12 cellular contexts compared by ENCODE assay signal in genomic region chr2:70095833-70096670, GRCh38. TPM values are rescaled to one million over a fixed set of nuclear protein-coding genes. Genes with fewer than 3 reads are reported as not detected.
DNase-seq lines count a peak whose midpoint lies in the region; ATAC-seq and TF ChIP-seq lines count a peak whose summit lies in the region.
"Had no signal": no experiment of that assay in that cellular context is flagged by ENCODE, and none has a peak within 500 bp of the region (broad histone marks: within the 10 kb centered on the region; RNA-seq: fewer than 3 reads in every experiment).

No MANE protein-coding gene starts in this region.

- peaks cover 4% of the 10 kb centered on the region for H3F3A ChIP-seq in SK-N-SH (replicated peaks; ENCODE audit: insufficient read depth)

- DNase-seq in SK-N-SH = no peak
- DNase-seq in activated naive CD4-positive, alpha-beta T cell treated with anti-CD3 and anti-CD28 coated beads, Interleukin-2, amount 50 U/mL, for 72 hours (ENCODE audit: low spot score in 2 of 2) = no peak
- DNase-seq in RKO (ENCODE audit: low spot score) = no peak
- DNase-seq in NCI-H2171 (lab: John Stamatoyannopoulos, UW) = no peak
- DNase-seq: cortex of kidney; kidney; NCI-H1417; stimulated activated CD4-positive, alpha-beta T cell treated with anti-CD3 and anti-CD28 coated beads, Interleukin-2, amount 100 ng/mL, for 48 hours had no signal

- H3K4me1 ChIP-seq in SK-N-SH (ENCODE audit: control insufficient read depth in 1 of 2, insufficient read depth in 2 of 2, low read depth in 1 of 2, low read length in 1 of 2) (no peaks in the 10 kb centered on the region), stomach smooth muscle (ENCODE audit: control insufficient read depth, insufficient read depth, low read length) (peaks cover 15% of the 10 kb centered on the region)

- H3K9me3 ChIP-seq in SK-N-SH = no peaks in the 10 kb centered on the region
- no peaks in the 10 kb centered on the region for H3K9me3 ChIP-seq in stomach smooth muscle (ENCODE audit: control insufficient read depth in 2 of 2, low read length in 2 of 2)

- no peaks in the 10 kb centered on the region for H3K9me3 Mint-ChIP-seq in activated naive CD4-positive, alpha-beta T cell treated with anti-CD3 and anti-CD28 coated beads, Interleukin-2, amount 50 U/mL, for 72 hours

- H3K27ac ChIP-seq in SK-N-SH (ENCODE audit: low read depth in 2 of 2, low read length in 1 of 2) (no peak overlapping the region), layer of hippocampus (ENCODE audit: low read depth, low read length) (peak overlapping the region; percentile 88), stomach smooth muscle (ENCODE audit: low read length) (peak overlapping the region; percentile 82)

- WGBS in SK-N-SH (ENCODE audit: low lambda C conversion rate) = 94% methylated on average over 14 of the region's 14 CpGs

- H3K27ac Mint-ChIP-seq in activated naive CD4-positive, alpha-beta T cell treated with anti-CD3 and anti-CD28 coated beads, Interleukin-2, amount 50 U/mL, for 72 hours = peak overlapping the region; percentile 92 to 94

- peaks cover 6% of the 10 kb centered on the region; the same call in 1 of the 2 replicates for H3K79me2 ChIP-seq in SK-N-SH (ENCODE audit: insufficient read depth)

- H3K4me2 ChIP-seq in SK-N-SH = no peak overlapping the region

- CTCF ChIA-PET in SK-N-SH (lab: Yijun Ruan, JAX) = no interaction called here

- H3K36me3 Mint-ChIP-seq in activated naive CD4-positive, alpha-beta T cell treated with anti-CD3 and anti-CD28 coated beads, Interleukin-2, amount 50 U/mL, for 72 hours = no peaks in the 10 kb centered on the region

- no peaks in the 10 kb centered on the region for H4K20me1 ChIP-seq in SK-N-SH (ENCODE audit: insufficient read depth)

- H3K4me3 ChIP-seq in SK-N-SH (ENCODE audit: low read depth in 2 of 2, low read length in 1 of 2) = no peak overlapping the region
- H3K4me3 ChIP-seq in stomach smooth muscle (ENCODE audit: low read length in 2 of 2) = no peak overlapping the region

- no peak for TF ChIP-seq CTCF in SK-N-SH (IDR thresholded peaks at IDR 0.05)

- POLR2A ChIA-PET in SK-N-SH (lab: Yijun Ruan, JAX) = no interaction called here

- 0 out of 2 replicates have a peak overlapping the region, but pooled peaks have one; percentile 51 for H2AFZ ChIP-seq in SK-N-SH (ENCODE audit: low read depth)

- no peak for TF ChIP-seq EP300 in SK-N-SH (IDR thresholded peaks at IDR 0.05; ENCODE audit: borderline replicate concordance in 1 of 2, low read depth in 1 of 2, low read length in 1 of 2)

- H3K27me3 ChIP-seq in SK-N-SH (ENCODE audit: insufficient read depth) = no peaks in the 10 kb centered on the region
- H3K27me3 ChIP-seq in layer of hippocampus (ENCODE audit: control insufficient read depth, insufficient read depth, low read length) = no peaks in the 10 kb centered on the region
- H3K27me3 ChIP-seq in stomach smooth muscle (ENCODE audit: control insufficient read depth in 1 of 2, insufficient read depth in 2 of 2, low read length in 2 of 2) = no peaks in the 10 kb centered on the region

- H3K9ac ChIP-seq in SK-N-SH (no peak overlapping the region), stomach smooth muscle (ENCODE audit: low read length in 2 of 2) (peak overlapping the region in 1 of 2 donors; percentile 42)

- TF ChIP-seq RAD21 in SK-N-SH (IDR thresholded peaks at IDR 0.05; ENCODE audit: low read length) = no peak

- no peaks in the 10 kb centered on the region for H3K36me3 ChIP-seq in SK-N-SH (replicated peaks in 1 of 2; ENCODE audit: control insufficient read depth in 1 of 2, insufficient read depth in 2 of 2, low read length in 1 of 2)
- H3K36me3 ChIP-seq in stomach smooth muscle (ENCODE audit: control insufficient read depth in 2 of 2, insufficient read depth in 2 of 2, low read length in 2 of 2) = no peaks in the 10 kb centered on the region

- ATAC-seq in SK-N-SH treated with all-trans-retinoic acid at 6 μM for 48 hours (no peak), HG03139 (IDR thresholded peaks at IDR 0.05; ENCODE audit: unreplicated experiment) (no peak)
- no peak for ATAC-seq in activated naive CD4-positive, alpha-beta T cell treated with anti-CD3 and anti-CD28 coated beads, Interleukin-2, amount 50 U/mL, for 72 hours

- H3K9me2 ChIP-seq in SK-N-SH = no peaks in the 10 kb centered on the region

TF ChIP-seq in SK-N-SH, 30 proteins besides CTCF, POLR2A, EP300 and RAD21 (continues in another document):
- TF ChIP-seq SMC3 (IDR thresholded peaks at IDR 0.05; ENCODE audit: low read depth, low read length) (no peak), JUND (IDR thresholded peaks at IDR 0.05) (no peak), SIN3A (IDR thresholded peaks at IDR 0.05; ENCODE audit: borderline replicate concordance, low read depth, low read length) (no peak), MXI1 (IDR thresholded peaks at IDR 0.05; ENCODE audit: low read depth, low read length) (no peak), TEAD4 (IDR thresholded peaks at IDR 0.05; ENCODE audit: borderline replicate concordance, insufficient read depth) (no peak), PBX3 (IDR thresholded peaks at IDR 0.05) (no peak), MAX (IDR thresholded peaks at IDR 0.05; ENCODE audit: low read depth) (no peak), USF1 (IDR thresholded peaks at IDR 0.05; ENCODE audit: borderline replicate concordance, low read depth) (no peak), RFX5 (IDR thresholded peaks at IDR 0.05; ENCODE audit: low read length) (no peak), YY1 (IDR thresholded peaks at IDR 0.05; ENCODE audit: low read depth) (no peak)

TF ChIP-seq in SK-N-SH treated with all-trans-retinoic acid at 6 μM for 48 hours, 23 proteins besides CTCF, POLR2A, EP300 and RAD21:
- TF ChIP-seq RARB (CRISPR knock-in tag; IDR thresholded peaks at IDR 0.05) (no peak), CSDC2 (CRISPR knock-in tag; IDR thresholded peaks at IDR 0.05) (no peak), ZNF8 (CRISPR knock-in tag; IDR thresholded peaks at IDR 0.05) (no peak)
TF ChIP-seq in SK-N-SH treated with all-trans-retinoic acid at 6 μM for 48 hours: peak in this region for 0.

RNA-seq across cellular contexts. Expression of gene PCBP1, which starts 8.8 kb away (rescaled TPM):
- polyA plus RNA-seq in SK-N-SH (2012; rRNA removed) = 60.7 and 94.0 TPM in 2 replicates
- polyA plus RNA-seq in SK-N-SH (2012; cell fraction: cytosol; rRNA removed) = 79.9 and 99.1 TPM in 2 replicates
- 61.4 and 69.9 TPM in 2 replicates for polyA plus RNA-seq in SK-N-SH (2012; cell fraction: nucleus; rRNA removed)
- 100 to 1,000 TPM; 339 to 451 TPM for total RNA-seq in activated naive CD4-positive, alpha-beta T cell treated with anti-CD3 and anti-CD28 coated beads, Interleukin-2, amount 50 U/mL, for 72 hours

Comparison
In these comparisons a context has a peak if more than half of its experiments do, and no peak if none do; other contexts are left out.
1. H3K27ac ChIP-seq: peak in layer of hippocampus (single experiment) and stomach smooth muscle (single experiment); none in SK-N-SH (0 of 2).